In the genomic region with DNA sequence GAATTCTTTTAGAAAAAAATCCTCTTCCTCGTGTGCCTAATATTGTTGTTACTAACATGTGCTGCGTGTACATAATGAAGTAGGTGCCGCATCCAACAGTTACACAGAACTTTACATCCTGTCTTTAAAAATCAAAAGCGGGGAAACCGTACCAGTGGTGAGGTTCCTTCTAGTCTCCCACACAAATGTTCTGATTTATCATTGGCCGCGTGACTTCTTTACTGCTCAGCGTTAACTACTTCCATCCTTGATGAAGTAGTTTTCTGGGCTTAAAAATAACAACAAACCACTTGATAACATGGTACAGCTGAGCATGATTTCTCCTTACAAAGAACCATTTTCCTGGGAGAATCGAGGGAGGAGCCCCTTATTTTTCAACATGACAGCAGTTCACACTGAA, we compare ENCODE assay signal across 16 cellular contexts. TPM values are rescaled to one million over a fixed set of nuclear protein-coding genes. Genes with fewer than 3 reads are reported as not detected.
DNase-seq lines count a peak whose midpoint lies in the region; ATAC-seq, FAIRE-seq and TF ChIP-seq lines count a peak whose summit lies in the region.
"Had no signal": no experiment of that assay in that cellular context is flagged by ENCODE, and none has a peak within 500 bp of the region (broad histone marks: within the 10 kb centered on the region; RNA-seq: fewer than 3 reads in every experiment).

No MANE protein-coding gene starts in this region.

- H3K18ac ChIP-seq in mesenchymal stem cell (ENCODE audit: low read depth in 1 of 2, low read length in 2 of 2) = no peak overlapping the region

- H3K9ac ChIP-seq in K562 (ENCODE audit: insufficient read depth in 1 of 2, low read depth in 2 of 2, low read length in 2 of 2) = no peak overlapping the region
- peak overlapping the region; percentile 82 for H3K9ac ChIP-seq in mesenchymal stem cell (ENCODE audit: low read length)

- DNase-seq in cardiac muscle cell (ENCODE audit: low read depth in 1 of 2, low spot score in 1 of 2) = peak in 1 of 2 donors; percentile 41
- DNase-seq in cardiac septum (ENCODE audit: low spot score) = no peak
- DNase-seq in K562 (ENCODE audit: extremely low read depth in 1 of 4, low spot score in 3 of 4) = no peak
- DNase-seq in mesenchymal stem cell = no peak
- DNase-seq in upper lobe of right lung = no peak
- DNase-seq in substantia nigra (lab: John Stamatoyannopoulos, UW) = no peak
- DNase-seq in NCI-H1092 treated with DMSO at 0.1 percent for 48 hours (lab: John Stamatoyannopoulos, UW) = no peak
- DNase-seq: effector CD4-positive, alpha-beta T cell; left cardiac atrium; NCI-H1417 treated with DMSO at 0.1 percent for 48 hours; stimulated activated naive CD8-positive, alpha-beta T cell treated with anti-CD3 and anti-CD28 coated beads, Interleukin-15, Interleukin-2, amounts not matched to agents 100 U/mL and 50 U/mL, for 24 hours; T-helper 1 cell; WERI-Rb-1 had no signal

- in situ Hi-C loops in K562 (cut with MboI) = no loop called here

- H3K27me3 ChIP-seq in cardiac muscle cell (no peaks in the 10 kb centered on the region), K562 (ENCODE audit: control insufficient read depth in 2 of 2, insufficient read depth in 2 of 2, low read length in 2 of 2) (no peaks in the 10 kb centered on the region), mesenchymal stem cell (ENCODE audit: control insufficient read depth in 1 of 2, insufficient read depth in 1 of 2, low read length in 2 of 2) (peaks cover 0 to 8% of the 10 kb centered on the region in 2 experiments), upper lobe of right lung (no peaks in the 10 kb centered on the region)

- no TSS peak for BruUV-seq in K562 (replicated peaks; lab: Mats Ljungman, UMichigan)

- no peak overlapping the region for H3K4ac ChIP-seq in mesenchymal stem cell (ENCODE audit: low read depth in 1 of 2, low read length in 2 of 2)

- H4K20me1 ChIP-seq in K562 (replicated peaks; ENCODE audit: control insufficient read depth, insufficient read depth, low read length) = no peaks in the 10 kb centered on the region

- H3K79me2 ChIP-seq in K562 (ENCODE audit: control insufficient read depth, insufficient read depth, low read length) = no peaks in the 10 kb centered on the region

- CTCF ChIA-PET in K562 (lab: Yijun Ruan, JAX; ENCODE audit: low intra/inter-chr PET ratio) = interaction anchor here (0.6 kb wide), 1 partner anchor 215 kb away, joined by 6 read pairs; no protein-coding TSS in a partner anchor

- H3K27ac ChIP-seq in cardiac muscle cell (peak overlapping the region; percentile 98), K562 (ENCODE audit: extremely low read depth, low read depth, low read length) (no peak overlapping the region), mesenchymal stem cell (ENCODE audit: low read length, poor library complexity, severe bottlenecking) (no peak overlapping the region), upper lobe of right lung (no peak overlapping the region), substantia nigra (ENCODE audit: low read depth, low read length, poor library complexity, severe bottlenecking) (no peak overlapping the region)
- H3K27ac ChIP-seq: foreskin keratinocyte, RWPE1, WERI-Rb-1 had no signal

- no peak overlapping the region for H2BK5ac ChIP-seq in mesenchymal stem cell (ENCODE audit: low read depth, low read length, poor library complexity, severe bottlenecking)

- WGBS in K562 (ENCODE audit: insufficient coverage, low coverage, missing lambda C conversion rate) = 40% methylated on average over 9 of the region's 9 CpGs
- 90% methylated on average over 9 of the region's 9 CpGs for WGBS in mesenchymal stem cell

- H3K4me2 ChIP-seq in K562 (ENCODE audit: insufficient read depth, low read length) (no peak overlapping the region), mesenchymal stem cell (ENCODE audit: low read length, poor library complexity, severe bottlenecking) (no peak overlapping the region)

- no peak overlapping the region for H2BK15ac ChIP-seq in mesenchymal stem cell (ENCODE audit: low read depth, poor library complexity, severe bottlenecking)

- no peak overlapping the region for H2BK12ac ChIP-seq in mesenchymal stem cell (ENCODE audit: low read length in 2 of 2)

- no peaks in the 10 kb centered on the region for H3K9me3 ChIP-seq in cardiac muscle cell (ENCODE audit: low read depth)
- H3K9me3 ChIP-seq in K562 (replicated peaks; ENCODE audit: control insufficient read depth, insufficient read depth, low read depth, low read length) = no peaks in the 10 kb centered on the region
- no peaks in the 10 kb centered on the region for H3K9me3 ChIP-seq in mesenchymal stem cell (ENCODE audit: control insufficient read depth, low read length)
- no peaks in the 10 kb centered on the region for H3K9me3 ChIP-seq in upper lobe of right lung

- POLR2A ChIA-PET in K562 (lab: Yijun Ruan, JAX) = interaction anchor here (0.8 to 1.1 kb wide), 2 partner anchors 12 to 15 kb away, joined by 3 read pairs; no protein-coding TSS in a partner anchor

- no peak overlapping the region for H4K8ac ChIP-seq in mesenchymal stem cell (ENCODE audit: low read length)

- no peak for TF ChIP-seq CTCF in cardiac muscle cell (IDR thresholded peaks at IDR 0.05; ENCODE audit: low read depth, low read length)
- TF ChIP-seq CTCF in K562 (IDR thresholded peaks at IDR 0.05 in 2 of 3, conservative IDR thresholded peaks at IDR 0.05 in 1 of 3; ENCODE audit: insufficient read depth in 2 of 3, low read depth in 1 of 3, low read length in 3 of 3) = no peak
- TF ChIP-seq CTCF in upper lobe of right lung (IDR thresholded peaks at IDR 0.05) = no peak

- H3K4me1 ChIP-seq in cardiac muscle cell (ENCODE audit: low read depth) (peaks cover 67% of the 10 kb centered on the region), K562 (replicated peaks in 1 of 2; ENCODE audit: control insufficient read depth in 2 of 2, insufficient read depth in 2 of 2, low read length in 2 of 2) (peaks cover 48 to 60% of the 10 kb centered on the region in 2 experiments), mesenchymal stem cell (ENCODE audit: control insufficient read depth, insufficient read depth, low read depth, low read length) (no peaks in the 10 kb centered on the region), upper lobe of right lung (peaks cover 12% of the 10 kb centered on the region)
- H3K4me1 ChIP-seq: foreskin keratinocyte had no signal

- no peak for FAIRE-seq in K562 (lab: Jason Lieb, UNC)

- intact Hi-C loops in cardiac septum (cut with DNase I) (no loop called here), K562 (cut with micrococcal nuclease) (no loop called here), upper lobe of right lung (cut with DNase I) (no loop called here)

- H3K4me3 ChIP-seq in cardiac muscle cell (no peak overlapping the region), K562 (no peak overlapping the region), mesenchymal stem cell (ENCODE audit: insufficient read depth in 1 of 2, low read depth in 1 of 2, low read length in 2 of 2) (peak overlapping the region in 1 of 2 experiments; percentile 50), upper lobe of right lung (no peak overlapping the region)

- no peak overlapping the region for H2BK120ac ChIP-seq in mesenchymal stem cell (ENCODE audit: low read depth, low read length)

- H3K23ac ChIP-seq in mesenchymal stem cell (ENCODE audit: low read length in 2 of 2) = no peak overlapping the region

- no peaks in the 10 kb centered on the region for H3K9me1 ChIP-seq in K562 (ENCODE audit: control insufficient read depth, insufficient read depth, low read length)

- peaks cover 8% of the 10 kb centered on the region for H3K36me3 ChIP-seq in cardiac muscle cell
- H3K36me3 ChIP-seq in K562 (ENCODE audit: control insufficient read depth, insufficient read depth, low read length) = no peaks in the 10 kb centered on the region
- H3K36me3 ChIP-seq in mesenchymal stem cell (ENCODE audit: control insufficient read depth in 1 of 2, insufficient read depth in 2 of 2, low read depth in 1 of 2, low read length in 2 of 2) = peaks cover 0 to 4% of the 10 kb centered on the region in 2 experiments
- no peaks in the 10 kb centered on the region for H3K36me3 ChIP-seq in upper lobe of right lung
- H3K36me3 ChIP-seq: WERI-Rb-1 had no signal

- ATAC-seq in K562 = no peak
- peak; percentile 25 for ATAC-seq in upper lobe of right lung
- ATAC-seq in GM21390 (IDR thresholded peaks at IDR 0.05; ENCODE audit: unreplicated experiment) = no peak
- ATAC-seq: stimulated activated naive CD8-positive, alpha-beta T cell treated with anti-CD3 and anti-CD28 coated beads, Interleukin-15, Interleukin-2, amounts not matched to agents 100 U/mL and 50 U/mL, for 24 hours had no signal

- H3K14ac ChIP-seq in mesenchymal stem cell (ENCODE audit: low read length in 2 of 2) = no peak overlapping the region

- H4K91ac ChIP-seq in mesenchymal stem cell (ENCODE audit: low read length) = no peak overlapping the region

- no peak for TF ChIP-seq EP300 in K562 (IDR thresholded peaks at IDR 0.05; ENCODE audit: low read length)

- H2AFZ ChIP-seq in K562 (ENCODE audit: low read depth, low read length) = 0 out of 2 replicates have a peak overlapping the region, but pooled peaks have one; percentile 12
- no peak overlapping the region for H2AFZ ChIP-seq in mesenchymal stem cell (ENCODE audit: low read depth, low read length)

- H3K79me1 ChIP-seq in mesenchymal stem cell (replicated peaks; ENCODE audit: low read length, poor library complexity, severe bottlenecking) = no peaks in the 10 kb centered on the region

- H2AK5ac ChIP-seq in mesenchymal stem cell (ENCODE audit: low read length, severe bottlenecking) = no peak overlapping the region

- no peak for TF ChIP-seq RAD21 in K562 (CRISPR knock-in tag; conservative IDR thresholded peaks at IDR 0.05 in 1 of 2, IDR thresholded peaks at IDR 0.05 in 1 of 2)

- no peak for TF ChIP-seq POLR2A in K562 (conservative IDR thresholded peaks at IDR 0.05)

RNA-seq across cellular contexts. Expression of gene EMILIN2, which starts 9.7 kb away (rescaled TPM):
- 75.9 and 134 TPM in 2 replicates for total RNA-seq in cardiac muscle cell
- 96.8 and 116 TPM in 2 replicates for polyA plus RNA-seq in cardiac muscle cell
- total RNA-seq in cardiac septum = 11.1 TPM
- total RNA-seq in K562 (2011; cell fraction: chromatin; rRNA removed; ENCODE audit: low replicate concordance) = 0.76 and 1.1 TPM in 2 replicates
- 0.79 and 0.83 TPM in 2 replicates for total RNA-seq in K562 (2011; cell fraction: nucleolus; rRNA removed)
- total RNA-seq in K562 (2011; cell fraction: nucleoplasm; rRNA removed) = 0.69 and 0.88 TPM in 2 replicates
- 0.32 and 0.37 TPM in 2 replicates for total RNA-seq in K562 (2014; rRNA removed)
- 0.11 and 0.16 TPM in 2 replicates for total RNA-seq in K562 (2014; rRNA removed; fragmentation: Illumina TruSeq; extraction: Trizol)
- total RNA-seq in K562 (2015; rRNA removed; fragmentation: Illumina TruSeq; extraction: Trizol) = 0.07 and 0.11 TPM in 2 replicates
- 0.34 and 0.40 TPM in 2 replicates for total RNA-seq in K562 (2021)
- polyA plus RNA-seq in K562 (2011; rRNA removed) = 0.25 and 0.35 TPM in 2 replicates
- 0.44 and 0.69 TPM in 2 replicates for polyA plus RNA-seq in K562 (2011; cell fraction: cytosol; rRNA removed)
- polyA plus RNA-seq in K562 (2011; cell fraction: nucleus; rRNA removed) = 0.43 and 0.48 TPM in 2 replicates
- polyA plus RNA-seq in K562 (2012) = 0.21 and 0.26 TPM in 2 replicates
- 0.19 and 0.24 TPM in 2 replicates for polyA plus RNA-seq in K562 (2014; fragmentation: Illumina TruSeq; extraction: Trizol)
- under 1 TPM; 0.01 to 0.03 TPM for polyA plus RNA-seq in K562 (2014; fragmentation: Nextera tagmentation; extraction: Ambion mirVana)
- polyA plus RNA-seq in K562 (2014; rRNA removed) = 0.20 and 0.40 TPM in 2 replicates
- polyA minus RNA-seq in K562 (2011; rRNA and poly(A)+ RNA removed) = 0.63 and 1.0 TPM in 2 replicates
- 0.38 and 0.91 TPM in 2 replicates for polyA minus RNA-seq in K562 (2011; cell fraction: cytosol; rRNA and poly(A)+ RNA removed)
- 0.13 and 0.78 TPM in 2 replicates for polyA minus RNA-seq in K562 (2011; cell fraction: nucleus; rRNA and poly(A)+ RNA removed)
- polyA plus RNA-seq in mesenchymal stem cell (2013, experiment 1 of 2) = 3.7 TPM
- 3.5 TPM for polyA plus RNA-seq in mesenchymal stem cell (2013, experiment 2 of 2)
- 35.2 TPM for total RNA-seq in upper lobe of right lung
